ENCODE assay signal across 1 cellular context in the genomic region with DNA sequence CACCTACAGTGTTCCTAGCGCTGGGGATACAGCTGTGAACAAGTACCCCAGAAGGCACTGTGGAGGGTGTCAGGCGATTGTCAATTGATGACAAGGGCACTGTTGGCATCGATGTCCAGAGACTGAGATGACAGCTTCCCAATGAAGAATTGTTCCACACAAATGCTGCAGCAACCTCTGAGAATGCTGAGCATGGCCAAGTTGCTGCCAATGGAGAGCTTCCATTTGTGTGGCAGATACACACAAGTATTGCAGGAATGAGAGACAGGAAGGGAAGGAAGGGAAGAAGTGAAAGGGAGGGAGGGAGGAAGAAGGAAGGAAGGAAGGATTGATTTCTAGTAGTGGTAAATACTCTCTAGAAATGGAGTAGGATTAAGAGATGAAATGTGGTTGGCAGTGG.
TF ChIP-seq lines count a peak whose summit lies in the region.

No MANE protein-coding gene starts in this region.

TF ChIP-seq in IMR-90, 13 proteins besides CTCF, POLR2A, EP300 and RAD21:
- TF ChIP-seq MAFK (IDR thresholded peaks at IDR 0.05; ENCODE audit: low read depth, low read length) (no peak), CEBPB (IDR thresholded peaks at IDR 0.05; ENCODE audit: low read depth, low read length) (no peak), MAZ (IDR thresholded peaks at IDR 0.05; ENCODE audit: borderline replicate concordance, low read depth, low read length) (no peak), RCOR1 (IDR thresholded peaks at IDR 0.05; ENCODE audit: insufficient replicate concordance, low read length) (no peak), BHLHE40 (IDR thresholded peaks at IDR 0.05; ENCODE audit: low read depth, low read length) (no peak), MXI1 (IDR thresholded peaks at IDR 0.05; ENCODE audit: borderline replicate concordance, low read depth, low read length) (no peak), FOS (IDR thresholded peaks at IDR 0.05; ENCODE audit: low read depth, low read length) (no peak), CHD1 (IDR thresholded peaks at IDR 0.05; ENCODE audit: low read depth, low read length) (no peak)
- TF ChIP-seq, protein P1, sequence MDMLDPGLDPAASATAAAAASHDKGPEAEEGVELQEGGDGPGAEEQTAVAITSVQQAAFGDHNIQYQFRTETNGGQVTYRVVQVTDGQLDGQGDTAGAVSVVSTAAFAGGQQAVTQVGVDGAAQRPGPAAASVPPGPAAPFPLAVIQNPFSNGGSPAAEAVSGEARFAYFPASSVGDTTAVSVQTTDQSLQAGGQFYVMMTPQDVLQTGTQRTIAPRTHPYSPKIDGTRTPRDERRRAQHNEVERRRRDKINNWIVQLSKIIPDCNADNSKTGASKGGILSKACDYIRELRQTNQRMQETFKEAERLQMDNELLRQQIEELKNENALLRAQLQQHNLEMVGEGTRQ (IDR thresholded peaks at IDR 0.05; ENCODE audit: low read depth, low read length) = no peak
